ENCODE assay signal across 26 cellular contexts in genomic region chr6:148839044-148839443, GRCh38.
"Had no signal": no experiment of that assay in that cellular context is flagged by ENCODE, and none has a peak within 500 bp of the region (broad histone marks: within the 10 kb centered on the region; RNA-seq: fewer than 3 reads in every experiment).

No MANE protein-coding gene starts in this region.

- ATAC-seq: left cardiac atrium; lower lobe of right lung; naive thymus-derived CD4-positive, alpha-beta T cell; stimulated activated naive CD8-positive, alpha-beta T cell treated with anti-CD3 and anti-CD28 coated beads, Interleukin-15, Interleukin-2, amounts not matched to agents 100 U/mL and 50 U/mL, for 24 hours had no signal

- H3K9ac ChIP-seq: neural progenitor cell, parathyroid adenoma had no signal

- H3K9me3 ChIP-seq: left ventricle myocardium inferior, lower lobe of right lung, right lobe of liver, thoracic aorta, tibial nerve, upper lobe of left lung had no signal

- H3K27me3 Mint-ChIP-seq: memory B cell had no signal

- H3K27ac Mint-ChIP-seq: memory B cell; naive thymus-derived CD4-positive, alpha-beta T cell; neural progenitor cell; progenitor cell of endocrine pancreas had no signal

- H3K4me3 Mint-ChIP-seq: memory B cell; naive thymus-derived CD4-positive, alpha-beta T cell; nephron; neural progenitor cell had no signal

- H3K4me3 ChIP-seq: dorsolateral prefrontal cortex, left ventricle myocardium inferior, lower lobe of right lung, neural progenitor cell, right lobe of liver, thoracic aorta, tibial nerve, upper lobe of left lung had no signal

- H3K27ac ChIP-seq: dorsolateral prefrontal cortex, left ventricle myocardium inferior, lower lobe of right lung, neural progenitor cell, parathyroid adenoma, right lobe of liver, thoracic aorta, tibial nerve, upper lobe of left lung had no signal

- H3K4me1 ChIP-seq: left ventricle myocardium inferior, lower lobe of right lung, upper lobe of left lung had no signal

- H3K4me2 ChIP-seq: neural progenitor cell had no signal

- DNase-seq: dorsolateral prefrontal cortex; effector CD4-positive, alpha-beta T cell; head of caudate nucleus; left cardiac atrium; left ventricle myocardium inferior; lower lobe of right lung; midbrain; naive thymus-derived CD4-positive, alpha-beta T cell; right lobe of liver; small intestine; stimulated activated CD4-positive, alpha-beta T cell treated with anti-CD3 and anti-CD28 coated beads, Interleukin-1b, Interleukin-23, amount 100 ng/mL, for 48 hours; stimulated activated CD4-positive, alpha-beta T cell treated with anti-CD3 and anti-CD28 coated beads, Interleukin-4, amount 100 ng/mL, for 1 hour; stimulated activated CD8-positive, alpha-beta memory T cell treated with anti-CD3 and anti-CD28 coated beads, Interleukin-4, amount 100 ng/mL, for 48 hours; stimulated activated naive CD8-positive, alpha-beta T cell treated with anti-CD3 and anti-CD28 coated beads, Interleukin-15, Interleukin-2, amounts not matched to agents 100 U/mL and 50 U/mL, for 24 hours; substantia nigra; upper lobe of left lung had no signal

- H3K36me3 ChIP-seq: left ventricle myocardium inferior, lower lobe of right lung, neural progenitor cell, right lobe of liver, thoracic aorta, tibial nerve, upper lobe of left lung had no signal

- H3K36me3 Mint-ChIP-seq: naive thymus-derived CD4-positive, alpha-beta T cell had no signal

- FAIRE-seq: colon, frontal cortex, small intestine, urothelium cell line had no signal

- H2AFZ ChIP-seq: neural progenitor cell, parathyroid adenoma had no signal

- H3K9me3 Mint-ChIP-seq: memory B cell; naive thymus-derived CD4-positive, alpha-beta T cell; nephron; neural progenitor cell had no signal

- H3K27me3 ChIP-seq: dorsolateral prefrontal cortex, neural progenitor cell, right lobe of liver, tibial nerve, upper lobe of left lung had no signal
